14 cellular contexts compared by ENCODE assay signal in the genomic region with DNA sequence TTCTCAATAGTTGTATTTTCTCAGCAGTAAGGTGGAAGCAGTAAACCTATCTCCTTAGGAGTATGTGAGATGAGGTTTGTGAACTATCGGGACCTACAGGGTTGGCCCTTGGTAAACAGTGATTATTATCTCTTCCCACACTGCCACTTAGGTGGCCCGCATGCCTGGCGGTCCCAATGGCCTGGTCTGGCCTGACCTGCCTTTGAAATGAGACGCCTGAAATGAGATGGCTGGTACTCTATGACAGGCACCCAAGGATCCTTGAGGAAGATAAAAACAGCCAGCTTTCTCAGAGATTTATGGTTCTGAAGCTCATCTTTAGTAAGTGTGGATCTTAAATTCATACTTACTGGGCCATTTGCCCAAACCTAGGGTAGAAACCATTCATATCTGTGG. TPM values are rescaled to one million over a fixed set of nuclear protein-coding genes. Genes with fewer than 3 reads are reported as not detected.
DNase-seq lines count a peak whose midpoint lies in the region; ATAC-seq and TF ChIP-seq lines count a peak whose summit lies in the region.
"Had no signal": no experiment of that assay in that cellular context is flagged by ENCODE, and none has a peak within 500 bp of the region (broad histone marks: within the 10 kb centered on the region; RNA-seq: fewer than 3 reads in every experiment).

No MANE protein-coding gene starts in this region.

- peak overlapping the region; percentile 53 for H3K4me2 ChIP-seq in hepatocyte

- DNase-seq in hepatocyte (ENCODE audit: low spot score) (no peak), NCI-H774 (lab: John Stamatoyannopoulos, UW) (no peak), substantia nigra (lab: John Stamatoyannopoulos, UW) (no peak)
- DNase-seq in activated naive CD4-positive, alpha-beta T cell treated with Interleukin-2 at 50 U/mL for 16 hours: no peak
- DNase-seq: activated CD8-positive, alpha-beta memory T cell treated with anti-CD3 and anti-CD28 coated beads for 24 hours; activated naive CD8-positive, alpha-beta T cell treated with anti-CD3 and anti-CD28 coated beads, Interleukin-2, amount 10 ng/mL, durations not matched to agents 7 days and 5 days; effector memory CD8-positive, alpha-beta T cell; H7; MM.1S; NCI-H510A treated with DMSO at 0.1 percent for 48 hours had no signal

- H3K79me2 ChIP-seq in hepatocyte: peaks cover 40% of the 10 kb centered on the region

- H4K20me1 ChIP-seq in hepatocyte (ENCODE audit: insufficient read depth, poor library complexity, severe bottlenecking): no peaks in the 10 kb centered on the region

- no peak for ATAC-seq in HG03432 (IDR thresholded peaks at IDR 0.05; ENCODE audit: unreplicated experiment)
- ATAC-seq: effector memory CD8-positive, alpha-beta T cell had no signal

- 38% methylated on average over 4 of the region's 4 CpGs for WGBS in hepatocyte (ENCODE audit: low lambda C conversion rate, missing lambda C conversion rate)

- H3K9me2 ChIP-seq in hepatocyte (replicated peaks; ENCODE audit: insufficient read depth): no peaks in the 10 kb centered on the region

- H3K36me3 ChIP-seq in hepatocyte (replicated peaks; ENCODE audit: insufficient read depth, low read depth) (no peaks in the 10 kb centered on the region), rectal smooth muscle tissue (ENCODE audit: control insufficient read depth, insufficient read depth, low read length) (no peaks in the 10 kb centered on the region)

- H3K4me3 ChIP-seq in hepatocyte: no peak overlapping the region
- H3K4me3 ChIP-seq in rectal smooth muscle tissue (ENCODE audit: low read length): no peak overlapping the region

- TF ChIP-seq CTCF in C4-2B (conservative IDR thresholded peaks at IDR 0.05): no peak
- no peak for TF ChIP-seq CTCF in VCaP (conservative IDR thresholded peaks at IDR 0.05)
- TF ChIP-seq CTCF in hepatocyte (IDR thresholded peaks at IDR 0.05; ENCODE audit: poor library complexity): no peak

- H3K27me3 ChIP-seq in hepatocyte (no peaks in the 10 kb centered on the region), rectal smooth muscle tissue (ENCODE audit: control insufficient read depth, insufficient read depth, low read length) (no peaks in the 10 kb centered on the region)

- H3K4me1 ChIP-seq in hepatocyte (ENCODE audit: insufficient read depth) (peaks cover 61% of the 10 kb centered on the region), rectal smooth muscle tissue (ENCODE audit: control insufficient read depth, insufficient read depth, low read length) (peaks cover 28% of the 10 kb centered on the region)

- H3K9me3 ChIP-seq in hepatocyte (ENCODE audit: low read depth): no peaks in the 10 kb centered on the region

- H2AFZ ChIP-seq in hepatocyte: no peak overlapping the region

- no peak overlapping the region for H3K9ac ChIP-seq in rectal smooth muscle tissue (ENCODE audit: low read length)

- H3K27ac ChIP-seq in C4-2B: 0 out of 2 replicates have a peak overlapping the region, but pooled peaks have one; percentile 2
- H3K27ac ChIP-seq in VCaP: peak overlapping the region; percentile 90
- peak overlapping the region; percentile 74 for H3K27ac ChIP-seq in hepatocyte
- H3K27ac ChIP-seq in rectal smooth muscle tissue (ENCODE audit: low read depth, low read length): peak overlapping the region; percentile 7
- no peak overlapping the region for H3K27ac ChIP-seq in substantia nigra (ENCODE audit: low read depth, low read length, poor library complexity, severe bottlenecking)

RNA-seq across cellular contexts. Expression of a gene that starts 45.2 kb away (rescaled TPM):
- total RNA-seq in hepatocyte: 47.0 and 47.4 TPM in 2 replicates
- polyA plus RNA-seq in hepatocyte: 39.3 and 39.7 TPM in 2 replicates
